ENCODE assay signal across 9 cellular contexts in the genomic region with DNA sequence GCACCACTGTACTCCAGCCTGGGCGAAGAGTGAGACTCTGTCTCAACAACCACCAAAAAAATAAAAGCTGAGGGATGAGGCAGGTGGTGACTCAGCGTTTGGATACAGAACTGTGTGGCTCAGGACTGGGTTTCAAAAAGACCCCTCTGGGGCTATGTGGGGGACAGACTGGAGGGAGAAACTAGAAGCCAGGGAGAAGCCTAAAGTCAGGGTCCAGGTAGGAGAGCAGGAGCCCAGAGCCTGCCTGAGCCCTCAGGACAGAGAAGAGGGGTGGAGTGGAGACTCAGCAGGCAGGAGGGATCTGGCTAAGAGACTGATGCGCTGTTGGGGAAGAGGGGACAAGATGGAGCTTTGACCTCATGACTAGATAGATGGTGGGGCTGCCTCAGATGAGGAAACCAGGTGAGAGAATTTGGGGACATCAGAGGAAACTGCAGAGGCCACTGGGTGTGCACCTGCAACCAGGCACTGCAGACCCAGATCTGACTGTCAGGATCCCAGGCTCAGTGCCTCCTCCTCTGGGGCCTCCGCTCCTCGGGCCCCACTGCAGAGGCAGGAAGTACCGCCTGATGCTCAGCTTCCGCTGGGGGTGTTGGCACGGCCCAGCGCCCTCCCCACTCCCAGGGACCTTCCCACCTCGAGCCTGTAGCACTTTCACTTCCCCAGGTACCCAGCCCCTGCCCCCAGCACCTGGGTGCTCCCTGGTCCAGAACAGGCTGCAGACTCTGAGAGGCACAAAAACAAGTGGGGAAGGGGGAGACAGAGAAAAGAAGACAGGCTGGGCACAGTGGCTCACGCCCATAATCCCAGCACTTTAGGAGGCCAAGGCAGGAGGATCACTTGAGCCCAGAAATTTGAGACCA. TPM values are rescaled to one million over a fixed set of nuclear protein-coding genes. Genes with fewer than 3 reads are reported as not detected.
A peak's percentile ranks its signal among the peaks of the same experiment; 100 is the strongest.
DNase-seq lines count a peak whose midpoint lies in the region; ATAC-seq, FAIRE-seq and TF ChIP-seq lines count a peak whose summit lies in the region.
"Had no signal": no experiment of that assay in that cellular context is flagged by ENCODE, and none has a peak within 500 bp of the region (broad histone marks: within the 10 kb centered on the region; RNA-seq: fewer than 3 reads in every experiment).

No MANE protein-coding gene starts in this region.

- H3K4me3 Mint-ChIP-seq in stimulated activated naive CD8-positive, alpha-beta T cell treated with anti-CD3 and anti-CD28 coated beads, Interleukin-15, Interleukin-2, amounts not matched to agents 100 ng/mL and 50 ng/mL, for 24 hours: peak overlapping the region; percentile 99
- no peak overlapping the region for H3K4me3 Mint-ChIP-seq in type B pancreatic cell

- H3K27me3 ChIP-seq in lower lobe of right lung (ENCODE audit: low read depth): no peaks in the 10 kb centered on the region

- peaks cover 35% of the 10 kb centered on the region for H3K36me3 Mint-ChIP-seq in stimulated activated naive CD8-positive, alpha-beta T cell treated with anti-CD3 and anti-CD28 coated beads, Interleukin-15, Interleukin-2, amounts not matched to agents 100 ng/mL and 50 ng/mL, for 24 hours (ENCODE audit: low read depth)
- peaks cover 6% of the 10 kb centered on the region for H3K36me3 Mint-ChIP-seq in type B pancreatic cell

- H3K27ac ChIP-seq in lower lobe of right lung: peak overlapping the region; percentile 77

- H3K4me1 ChIP-seq in lower lobe of right lung: peaks cover 27% of the 10 kb centered on the region

- H3K4me1 Mint-ChIP-seq in stimulated activated naive CD8-positive, alpha-beta T cell treated with anti-CD3 and anti-CD28 coated beads, Interleukin-15, Interleukin-2, amounts not matched to agents 100 ng/mL and 50 ng/mL, for 24 hours (ENCODE audit: low read depth): peaks cover 88% of the 10 kb centered on the region
- H3K4me1 Mint-ChIP-seq in type B pancreatic cell (ENCODE audit: unreplicated experiment): peaks cover 10% of the 10 kb centered on the region

- no peaks in the 10 kb centered on the region for H3K9me3 ChIP-seq in lower lobe of right lung

- TF ChIP-seq CTCF in lower lobe of right lung (IDR thresholded peaks at IDR 0.05) (no peak), type B pancreatic cell (conservative IDR thresholded peaks at IDR 0.05) (no peak)

- DNase-seq in GM19239 (ENCODE audit: insufficient read length, low spot score) (peak; percentile 52), activated T-cell treated with anti-CD3 and anti-CD28 coated beads for 24 hours (ENCODE audit: low read depth) (peak; percentile 51), lower lobe of right lung (peak; percentile 64), NCI-H526 treated with DMSO at 0.1 percent for 48 hours (lab: John Stamatoyannopoulos, UW) (no peak), DMS53 (lab: John Stamatoyannopoulos, UW) (no peak), type B pancreatic cell (ENCODE audit: extremely low spot score, unreplicated experiment) (no peak)
- DNase-seq in Jurkat, Clone E6-1 (ENCODE audit: low read depth, low spot score): peak; percentile 68

- FAIRE-seq in GM19239 (lab: Jason Lieb, UNC): peak; percentile 87
- FAIRE-seq: keratinocyte had no signal

- intact Hi-C loops in lower lobe of right lung (cut with DNase I): no loop called here

- H3K27ac Mint-ChIP-seq in stimulated activated naive CD8-positive, alpha-beta T cell treated with anti-CD3 and anti-CD28 coated beads, Interleukin-15, Interleukin-2, amounts not matched to agents 100 ng/mL and 50 ng/mL, for 24 hours: peak overlapping the region; percentile 96
- no peak overlapping the region for H3K27ac Mint-ChIP-seq in type B pancreatic cell

- ATAC-seq in lower lobe of right lung: peak; percentile 9 to 44

- no peaks in the 10 kb centered on the region for H3K9me3 Mint-ChIP-seq in stimulated activated naive CD8-positive, alpha-beta T cell treated with anti-CD3 and anti-CD28 coated beads, Interleukin-15, Interleukin-2, amounts not matched to agents 100 ng/mL and 50 ng/mL, for 24 hours
- H3K9me3 Mint-ChIP-seq in type B pancreatic cell: no peaks in the 10 kb centered on the region

- peaks cover 11% of the 10 kb centered on the region for H3K36me3 ChIP-seq in lower lobe of right lung

- H3K4me3 ChIP-seq in Jurkat, Clone E6-1 (ENCODE audit: low read length): peak overlapping the region; percentile 23; the same call in 1 of the 2 replicates
- H3K4me3 ChIP-seq in lower lobe of right lung: no peak overlapping the region

- no peaks in the 10 kb centered on the region for H3K27me3 Mint-ChIP-seq in stimulated activated naive CD8-positive, alpha-beta T cell treated with anti-CD3 and anti-CD28 coated beads, Interleukin-15, Interleukin-2, amounts not matched to agents 100 ng/mL and 50 ng/mL, for 24 hours
- H3K27me3 Mint-ChIP-seq in type B pancreatic cell: peaks cover 6% of the 10 kb centered on the region

RNA-seq across cellular contexts. Expression of a gene that starts 1.5 kb away (rescaled TPM):
- 10.3 TPM for polyA plus RNA-seq in Jurkat, Clone E6-1 (2012; ENCODE audit: insufficient read depth, insufficient read length)
- total RNA-seq in lower lobe of right lung: 175 TPM
- total RNA-seq in type B pancreatic cell (ENCODE audit: low replicate concordance): not detected in 2 replicates
- polyA plus RNA-seq: keratinocyte had no signal

RNA-seq across cellular contexts. Expression of a gene that starts 8.7 kb away (rescaled TPM):
- not detected for polyA plus RNA-seq in Jurkat, Clone E6-1 (2012; ENCODE audit: insufficient read depth, insufficient read length)
- total RNA-seq in lower lobe of right lung (4.9 TPM), type B pancreatic cell (ENCODE audit: low replicate concordance) (0.31 and 3.5 TPM in 2 replicates)
- polyA plus RNA-seq: keratinocyte had no signal

RNA-seq across cellular contexts. Expression of a gene that starts 28.6 kb away (rescaled TPM):
- polyA plus RNA-seq in Jurkat, Clone E6-1 (2012; ENCODE audit: insufficient read depth, insufficient read length): 0.75 TPM
- 36.2 TPM for total RNA-seq in lower lobe of right lung
- 28.9 and 116 TPM in 2 replicates for total RNA-seq in type B pancreatic cell (ENCODE audit: low replicate concordance)

RNA-seq across cellular contexts. Expression of a gene that starts 30.0 kb away (rescaled TPM):
- not detected for polyA plus RNA-seq in Jurkat, Clone E6-1 (2012; ENCODE audit: insufficient read depth, insufficient read length)
- total RNA-seq in lower lobe of right lung (0.92 TPM), type B pancreatic cell (ENCODE audit: low replicate concordance) (0.90 and 9.4 TPM in 2 replicates)
- polyA plus RNA-seq: keratinocyte had no signal

RNA-seq across cellular contexts. Expression of a gene that starts 54.4 kb away (rescaled TPM):
- not detected for polyA plus RNA-seq in Jurkat, Clone E6-1 (2012; ENCODE audit: insufficient read depth, insufficient read length)
- total RNA-seq in lower lobe of right lung (3.1 TPM), type B pancreatic cell (ENCODE audit: low replicate concordance) (not detected in 2 replicates)
- polyA plus RNA-seq: keratinocyte had no signal

Comparison
In these comparisons a context has a peak if more than half of its experiments do, and no peak if none do; other contexts are left out.
1. DNase-seq: peak in GM19239 (single experiment), Jurkat, Clone E6-1 (single experiment), activated T-cell treated with anti-CD3 and anti-CD28 coated beads for 24 hours (single experiment) and lower lobe of right lung (single experiment); none in NCI-H526 treated with DMSO at 0.1 percent for 48 hours (single experiment), DMS53 (single experiment) and type B pancreatic cell (single experiment).
2. RNA of a gene that starts 1.5 kb away (total RNA-seq): 175 TPM in lower lobe of right lung (single experiment); not detected in type B pancreatic cell; every median in the first group is over 100 times any median in the second.